Comparison of ENCODE assay signal across 11 cellular contexts in genomic region chrX:38221391-38221929, GRCh38. TPM values are rescaled to one million over a fixed set of nuclear protein-coding genes. Genes with fewer than 3 reads are reported as not detected.
DNase-seq lines count a peak whose midpoint lies in the region; ATAC-seq and TF ChIP-seq lines count a peak whose summit lies in the region.
"Had no signal": no experiment of that assay in that cellular context is flagged by ENCODE, and none has a peak within 500 bp of the region (broad histone marks: within the 10 kb centered on the region; RNA-seq: fewer than 3 reads in every experiment).

No MANE protein-coding gene starts in this region.

- CTCF ChIA-PET in HEK293 (lab: Yijun Ruan, JAX) = interaction anchor here (1.0 to 1.2 kb wide), 2 partner anchors 39 to 47 kb away, joined by 3 to 4 read pairs; no protein-coding TSS in a partner anchor

- POLR2A ChIA-PET in HEK293 (lab: Yijun Ruan, JAX) = no interaction called here

- H3K4me1 ChIP-seq in HEK293 (ENCODE audit: control insufficient read depth, insufficient read depth, low read length) (no peaks in the 10 kb centered on the region; the same call in none of the 2 replicates), right cardiac atrium (ENCODE audit: control insufficient read depth, insufficient read depth, low read length) (peaks cover 6% of the 10 kb centered on the region)

- H3K36me3 ChIP-seq in HEK293 (ENCODE audit: control insufficient read depth in 2 of 2, insufficient read depth in 1 of 2, low read length in 2 of 2) = no peaks in the 10 kb centered on the region
- H3K36me3 ChIP-seq: SJSA1 had no signal

- H3K4me3 ChIP-seq in HEK293 (ENCODE audit: low read depth, low read length) = no peak overlapping the region
- H3K4me3 ChIP-seq in astrocyte of the spinal cord (ENCODE audit: low read depth, low read length) = peak overlapping the region; percentile 60
- no peak overlapping the region for H3K4me3 ChIP-seq in right cardiac atrium (ENCODE audit: low read length)

- H3K27me3 Mint-ChIP-seq in immature natural killer cell (ENCODE audit: low read depth in 3 of 3) = peaks cover 2 to 24% (median 6%) of the 10 kb centered on the region in 3 donors

- intact Hi-C loops in right cardiac atrium (cut with DNase I) = no loop called here

- TF ChIP-seq CTCF in HEK293 (tag by site-specific recombination; IDR thresholded peaks at IDR 0.05) = no peak
- no peak for TF ChIP-seq CTCF in astrocyte of the spinal cord (IDR thresholded peaks at IDR 0.05; ENCODE audit: low read depth, low read length)

- in situ Hi-C loops in astrocyte of the spinal cord (cut with HindIII; ENCODE audit: low sequenced_read_pairs) = no loop called here

- no peaks in the 10 kb centered on the region for H3K4me1 Mint-ChIP-seq in stimulated activated effector memory CD8-positive, alpha-beta T cell treated with anti-CD3 and anti-CD28 coated beads, Interleukin-12 subunit alpha, Interleukin-12 subunit beta, amount 100 ng/mL, for 72 hours
- no peaks in the 10 kb centered on the region for H3K4me1 Mint-ChIP-seq in immature natural killer cell

- H3K27ac ChIP-seq in HEK293 (ENCODE audit: extremely low read depth, low read depth, low read length) (no peak overlapping the region), right cardiac atrium (ENCODE audit: low read length) (no peak overlapping the region)
- H3K27ac ChIP-seq: SJSA1 had no signal

- WGBS in right cardiac atrium = 43% methylated on average over 10 of the region's 10 CpGs

- no peaks in the 10 kb centered on the region for H3K27me3 ChIP-seq in right cardiac atrium (ENCODE audit: control insufficient read depth, insufficient read depth)
- H3K27me3 ChIP-seq: SJSA1 had no signal

- ATAC-seq in right cardiac atrium (peak; percentile 12 to 17), HG03135 (IDR thresholded peaks at IDR 0.05; ENCODE audit: unreplicated experiment) (no peak)
- no peak for ATAC-seq in stimulated activated effector memory CD8-positive, alpha-beta T cell treated with anti-CD3 and anti-CD28 coated beads, Interleukin-12 subunit alpha, Interleukin-12 subunit beta, amount 100 ng/mL, for 72 hours

- H3K27ac Mint-ChIP-seq in stimulated activated effector memory CD8-positive, alpha-beta T cell treated with anti-CD3 and anti-CD28 coated beads, Interleukin-12 subunit alpha, Interleukin-12 subunit beta, amount 100 ng/mL, for 72 hours = no peak overlapping the region
- H3K27ac Mint-ChIP-seq in immature natural killer cell = no peak overlapping the region
- H3K27ac Mint-ChIP-seq: activated CD4-positive, alpha-beta T cell treated with anti-CD3 and anti-CD28 coated beads, Interleukin-2, amount 10 ng/mL, durations not matched to agents 7 days and 5 days had no signal

- H3K4me3 Mint-ChIP-seq in stimulated activated effector memory CD8-positive, alpha-beta T cell treated with anti-CD3 and anti-CD28 coated beads, Interleukin-12 subunit alpha, Interleukin-12 subunit beta, amount 100 ng/mL, for 72 hours = peak overlapping the region; percentile 49
- H3K4me3 Mint-ChIP-seq in immature natural killer cell = peak overlapping the region in 1 of 5 donors; percentile 27

- H3K9me3 ChIP-seq in HEK293 (ENCODE audit: control insufficient read depth, insufficient read depth, low read depth, low read length) (no peaks in the 10 kb centered on the region), right cardiac atrium (ENCODE audit: control insufficient read depth, low read length) (no peaks in the 10 kb centered on the region)
- H3K9me3 ChIP-seq: SJSA1 had no signal

- H3K9me3 Mint-ChIP-seq in stimulated activated effector memory CD8-positive, alpha-beta T cell treated with anti-CD3 and anti-CD28 coated beads, Interleukin-12 subunit alpha, Interleukin-12 subunit beta, amount 100 ng/mL, for 72 hours = no peaks in the 10 kb centered on the region
- H3K9me3 Mint-ChIP-seq in immature natural killer cell = no peaks in the 10 kb centered on the region
- H3K9me3 Mint-ChIP-seq: activated CD4-positive, alpha-beta T cell treated with anti-CD3 and anti-CD28 coated beads, Interleukin-2, amount 10 ng/mL, durations not matched to agents 7 days and 5 days had no signal

- DNase-seq in astrocyte of the spinal cord (ENCODE audit: low read depth, low spot score) = no peak
- peak; percentile 23 to 54 (median 53) for DNase-seq in right cardiac atrium
- no peak for DNase-seq in stimulated activated effector memory CD8-positive, alpha-beta T cell treated with anti-CD3 and anti-CD28 coated beads, Interleukin-12 subunit alpha, Interleukin-12 subunit beta, amount 100 ng/mL, for 72 hours (ENCODE audit: low spot score in 2 of 2)
- no peak for DNase-seq in NCI-H226
- no peak for DNase-seq in cerebellar nuclear complex (lab: John Stamatoyannopoulos, UW)
- DNase-seq in immature natural killer cell = no peak
- DNase-seq: activated CD4-positive, alpha-beta T cell treated with anti-CD3 and anti-CD28 coated beads, Interleukin-2, amount 10 ng/mL, durations not matched to agents 7 days and 5 days; stimulated activated CD4-positive, alpha-beta T cell treated with anti-CD3 and anti-CD28 coated beads, Interleukin-12 subunit alpha, Interleukin-12 subunit beta, amount 100 ng/mL, for 4 hours had no signal

- no peaks in the 10 kb centered on the region for H3K36me3 Mint-ChIP-seq in stimulated activated effector memory CD8-positive, alpha-beta T cell treated with anti-CD3 and anti-CD28 coated beads, Interleukin-12 subunit alpha, Interleukin-12 subunit beta, amount 100 ng/mL, for 72 hours
- H3K36me3 Mint-ChIP-seq in immature natural killer cell = no peaks in the 10 kb centered on the region

TF ChIP-seq in HEK293, 187 proteins besides CTCF, POLR2A, EP300 and RAD21:
- TF ChIP-seq MZF1 (tag by site-specific recombination; IDR thresholded peaks at IDR 0.05; ENCODE audit: borderline replicate concordance) (no peak), INSM2 (tag by site-specific recombination; IDR thresholded peaks at IDR 0.05) (no peak), ZNF449 (tag by site-specific recombination; IDR thresholded peaks at IDR 0.05) (no peak), ZSCAN23 (tag by site-specific recombination; IDR thresholded peaks at IDR 0.05) (no peak), HOXA7 (CRISPR knock-in tag; IDR thresholded peaks at IDR 0.05; ENCODE audit: borderline replicate concordance) (no peak), BCL6B (tag by site-specific recombination; IDR thresholded peaks at IDR 0.05) (no peak), ZNF600 (tag by site-specific recombination; IDR thresholded peaks at IDR 0.05) (0 out of 2 replicates have a peak, but pooled peaks have one; percentile 13)

RNA-seq across cellular contexts. Expression of gene SRPX, which starts 0.8 kb away (rescaled TPM):
- 100 to 1,000 TPM in 2 of 4 donors, 10 to 100 TPM in 2; 80.2 to 146 (median 98.8) TPM for total RNA-seq in right cardiac atrium
- polyA plus RNA-seq in right cardiac atrium = 143 TPM
- polyA plus RNA-seq in immature natural killer cell = not detected

Comparison
In these comparisons a context has a peak if more than half of its experiments do, and no peak if none do; other contexts are left out.
1. DNase-seq: peak in right cardiac atrium (3 of 3); none in astrocyte of the spinal cord (single experiment), stimulated activated effector memory CD8-positive, alpha-beta T cell treated with anti-CD3 and anti-CD28 coated beads, Interleukin-12 subunit alpha, Interleukin-12 subunit beta, amount 100 ng/mL, for 72 hours (0 of 2), NCI-H226 (single experiment), cerebellar nuclear complex (0 of 2) and immature natural killer cell (0 of 3).
2. ATAC-seq: peak in right cardiac atrium (2 of 2); none in stimulated activated effector memory CD8-positive, alpha-beta T cell treated with anti-CD3 and anti-CD28 coated beads, Interleukin-12 subunit alpha, Interleukin-12 subunit beta, amount 100 ng/mL, for 72 hours (single experiment) and HG03135 (single experiment).
3. RNA of gene SRPX, which starts 0.8 kb away (polyA plus RNA-seq): 143 TPM in right cardiac atrium (single experiment); not detected in immature natural killer cell; every median in the first group is over 100 times any median in the second.